1 cellular context compared by ENCODE assay signal in genomic region chr12:65313704-65314317, GRCh38.
TF ChIP-seq lines count a peak whose summit lies in the region.

No MANE protein-coding gene starts in this region.

TF ChIP-seq in GM23338, 12 proteins besides CTCF, POLR2A, EP300 and RAD21 (continued from another document):
- no peak for TF ChIP-seq REST (IDR thresholded peaks at IDR 0.05; ENCODE audit: unreplicated experiment)
- TF ChIP-seq JUNB (IDR thresholded peaks at IDR 0.05; ENCODE audit: unreplicated experiment), result no peak
- no peak for TF ChIP-seq ETS1 (IDR thresholded peaks at IDR 0.05)
